Comparison of ENCODE assay signal across 25 cellular contexts in genomic region chr6:73790572-73790971, GRCh38.
DNase-seq lines count a peak whose midpoint lies in the region; FAIRE-seq and TF ChIP-seq lines count a peak whose summit lies in the region.
"Had no signal": no experiment of that assay in that cellular context is flagged by ENCODE, and none has a peak within 500 bp of the region (broad histone marks: within the 10 kb centered on the region; RNA-seq: fewer than 3 reads in every experiment).

No MANE protein-coding gene starts in this region.

- no peaks in the 10 kb centered on the region for H3K9me3 Mint-ChIP-seq in neural progenitor cell
- H3K9me3 Mint-ChIP-seq: CD4-positive, CD25-positive, alpha-beta regulatory T cell; IgD-negative memory B cell had no signal

- no peak overlapping the region for H2BK5ac ChIP-seq in H1 (ENCODE audit: low read depth, low read length)

- H4K20me1 ChIP-seq in H1 (replicated peaks in 1 of 2; ENCODE audit: control insufficient read depth in 1 of 2, insufficient read depth in 2 of 2, low read length in 2 of 2), result no peaks in the 10 kb centered on the region
- H4K20me1 ChIP-seq in neural progenitor cell (ENCODE audit: low read depth), result no peaks in the 10 kb centered on the region

- no peaks in the 10 kb centered on the region for H3K36me3 ChIP-seq in HAP-1 (replicated peaks)
- H3K36me3 ChIP-seq in H1 (ENCODE audit: control insufficient read depth in 2 of 4, insufficient read depth in 4 of 4, low read length in 3 of 4), result no peaks in the 10 kb centered on the region; a peak in 1 of 8 replicates
- H3K36me3 ChIP-seq in neural progenitor cell, result no peaks in the 10 kb centered on the region
- H3K36me3 ChIP-seq in SJCRH30, result no peaks in the 10 kb centered on the region
- no peaks in the 10 kb centered on the region for H3K36me3 ChIP-seq in brain microvascular endothelial cell (replicated peaks)
- H3K36me3 ChIP-seq: BE2C had no signal

- H2BK15ac ChIP-seq in H1 (ENCODE audit: low read length), result no peak overlapping the region

- H3K4me3 ChIP-seq in HAP-1 (no peak overlapping the region), H1 (ENCODE audit: extremely low read depth in 1 of 4, insufficient read depth in 2 of 4, low read depth in 3 of 4, low read length in 4 of 4) (no peak overlapping the region), neural progenitor cell (no peak overlapping the region), SJCRH30 (no peak overlapping the region), brain microvascular endothelial cell (ENCODE audit: low read depth, low read length) (no peak overlapping the region)

- H3K27ac ChIP-seq in H1 (ENCODE audit: low read depth, low read length), result no peak overlapping the region
- H3K27ac ChIP-seq in neural progenitor cell, result peak overlapping the region; percentile 45
- H3K27ac ChIP-seq in SJCRH30, result no peak overlapping the region
- no peak overlapping the region for H3K27ac ChIP-seq in brain microvascular endothelial cell

- no peak overlapping the region for H4K8ac ChIP-seq in H1 (ENCODE audit: extremely low read depth, insufficient read depth, low read length)

- no peak overlapping the region for H3K4ac ChIP-seq in H1 (replicated peaks; ENCODE audit: insufficient read length, low read depth, low read length)

- no peak overlapping the region for H2BK12ac ChIP-seq in H1 (ENCODE audit: low read depth, low read length)

- H3F3A ChIP-seq in neural progenitor cell (ENCODE audit: low read depth), result peaks cover 9% of the 10 kb centered on the region

- POLR2A ChIA-PET in H1 (lab: Charles Lee; ENCODE audit: partially characterized antibody), result no interaction called here

- H3K36me3 Mint-ChIP-seq in neural progenitor cell, result no peaks in the 10 kb centered on the region
- H3K36me3 Mint-ChIP-seq: CD4-positive, CD25-positive, alpha-beta regulatory T cell; CD8-positive, alpha-beta memory T cell; IgD-negative memory B cell had no signal

- no peak for TF ChIP-seq CTCF in H1 (IDR thresholded peaks at IDR 0.05; ENCODE audit: control extremely low read depth in 1 of 3, insufficient read depth in 1 of 3, low read depth in 1 of 3, low read length in 3 of 3)
- no peak for TF ChIP-seq CTCF in neural progenitor cell (IDR thresholded peaks at IDR 0.05)
- no peak for TF ChIP-seq CTCF in brain microvascular endothelial cell (IDR thresholded peaks at IDR 0.05; ENCODE audit: low read depth, low read length, missing control alignments)

- no peak overlapping the region for H3K56ac ChIP-seq in H1 (replicated peaks; ENCODE audit: insufficient read length, low read depth, low read length)

- TF ChIP-seq RAD21 in H1 (IDR thresholded peaks at IDR 0.05 in 1 of 2, conservative IDR thresholded peaks at IDR 0.05 in 1 of 2; ENCODE audit: low read depth in 2 of 2, low read length in 2 of 2), result no peak

- no peaks in the 10 kb centered on the region for H3K79me2 ChIP-seq in H1 (ENCODE audit: control insufficient read depth in 1 of 2, insufficient read depth in 2 of 2, low read length in 2 of 2)
- H3K79me2 ChIP-seq in neural progenitor cell (ENCODE audit: low read depth), result no peaks in the 10 kb centered on the region

- no peaks in the 10 kb centered on the region for H3K9me3 ChIP-seq in HAP-1
- no peaks in the 10 kb centered on the region for H3K9me3 ChIP-seq in H1 (ENCODE audit: insufficient read depth in 2 of 2, low read depth in 1 of 2, low read length in 1 of 2)
- H3K9me3 ChIP-seq in neural progenitor cell (ENCODE audit: low read depth), result no peaks in the 10 kb centered on the region
- no peaks in the 10 kb centered on the region for H3K9me3 ChIP-seq in SJCRH30 (replicated peaks)
- H3K9me3 ChIP-seq: BE2C had no signal

- H2AK5ac ChIP-seq in H1 (ENCODE audit: low read depth, low read length), result no peak overlapping the region

- H3K14ac ChIP-seq in H1 (ENCODE audit: insufficient read length), result no peak overlapping the region

- H2BK120ac ChIP-seq in H1 (replicated peaks; ENCODE audit: low read depth, low read length), result no peak overlapping the region

- H3K27ac Mint-ChIP-seq in neural progenitor cell, result peak overlapping the region; percentile 82
- H3K27ac Mint-ChIP-seq: CD4-positive, CD25-positive, alpha-beta regulatory T cell; CD8-positive, alpha-beta memory T cell; IgD-negative memory B cell had no signal

- no peak overlapping the region for H4K91ac ChIP-seq in H1 (replicated peaks; ENCODE audit: insufficient read length, low read length)

- H3K4me2 ChIP-seq in H1 (ENCODE audit: insufficient read depth in 1 of 2, low read depth in 2 of 2, low read length in 2 of 2) (no peak overlapping the region), neural progenitor cell (peak overlapping the region; percentile 59)

- H3K4me3 Mint-ChIP-seq in neural progenitor cell, result no peak overlapping the region
- H3K4me3 Mint-ChIP-seq: CD4-positive, CD25-positive, alpha-beta regulatory T cell; CD8-positive, alpha-beta memory T cell had no signal

- H3K4me1 ChIP-seq in HAP-1 (peaks cover 9% of the 10 kb centered on the region), H1 (replicated peaks in 1 of 4; ENCODE audit: control insufficient read depth in 3 of 4, insufficient read depth in 4 of 4, low read length in 3 of 4) (no peaks in the 10 kb centered on the region), neural progenitor cell (peaks cover 24% of the 10 kb centered on the region), SJCRH30 (no peaks in the 10 kb centered on the region)
- H3K4me1 ChIP-seq: BE2C had no signal

- no peak overlapping the region for H3K18ac ChIP-seq in H1 (ENCODE audit: extremely low read depth, low read length)

- H3K27me3 ChIP-seq in HAP-1 (ENCODE audit: low read depth), result no peaks in the 10 kb centered on the region
- no peaks in the 10 kb centered on the region for H3K27me3 ChIP-seq in H1 (replicated peaks in 1 of 4; ENCODE audit: control insufficient read depth in 3 of 4, extremely low read depth in 1 of 4, insufficient read depth in 3 of 4, low read length in 3 of 4)
- H3K27me3 ChIP-seq in neural progenitor cell, result no peaks in the 10 kb centered on the region
- H3K27me3 ChIP-seq in SJCRH30, result no peaks in the 10 kb centered on the region
- no peaks in the 10 kb centered on the region for H3K27me3 ChIP-seq in brain microvascular endothelial cell (replicated peaks)
- H3K27me3 ChIP-seq: BE2C had no signal

- in situ Hi-C loops in HAP-1 (cut with MboI; ENCODE audit: low sequenced_read_pairs) (no loop called here), brain microvascular endothelial cell (cut with HindIII; ENCODE audit: low pct_ligation_motif_present, low sequenced_read_pairs) (no loop called here)

- CTCF ChIA-PET in H1 (lab: Charles Lee; ENCODE audit: partially characterized antibody), result interaction anchor here (1.0 to 1.5 kb wide), 3 partner anchors 10 to 43 kb away, joined by 3 to 4 read pairs (median 3); no protein-coding TSS in a partner anchor

- H2BK20ac ChIP-seq in H1 (ENCODE audit: low read length), result no peak overlapping the region

- peaks cover 16% of the 10 kb centered on the region for H3K4me1 Mint-ChIP-seq in neural progenitor cell
- H3K4me1 Mint-ChIP-seq: CD4-positive, CD25-positive, alpha-beta regulatory T cell; CD8-positive, alpha-beta memory T cell had no signal

- FAIRE-seq in H1 (lab: Jason Lieb, UNC), result peak; percentile 45
- FAIRE-seq: A204.1, G401.6, GM12892, GM18507, HepG2 had no signal

- TF ChIP-seq EP300 in H1 (IDR thresholded peaks at IDR 0.05; ENCODE audit: borderline replicate concordance in 1 of 2, low read depth in 2 of 2, low read length in 2 of 2), result no peak

- no peak overlapping the region for H3K9ac ChIP-seq in H1 (replicated peaks in 1 of 4; ENCODE audit: extremely low read depth in 1 of 4, low read depth in 3 of 4, low read length in 3 of 4)
- H3K9ac ChIP-seq in neural progenitor cell, result no peak overlapping the region

- H3K27me3 Mint-ChIP-seq in neural progenitor cell (ENCODE audit: insufficient read depth, low read depth), result no peaks in the 10 kb centered on the region
- H3K27me3 Mint-ChIP-seq: CD4-positive, CD25-positive, alpha-beta regulatory T cell had no signal

- H3K23me2 ChIP-seq in H1 (ENCODE audit: low read depth, low read length), result no peaks in the 10 kb centered on the region

- H2AFZ ChIP-seq in H1 (ENCODE audit: low read length) (no peak overlapping the region), neural progenitor cell (replicated peaks) (peak overlapping the region; percentile 48)

- no peaks in the 10 kb centered on the region for H3K79me1 ChIP-seq in H1 (ENCODE audit: low read depth, low read length)

- peak; percentile 50 to 55 for DNase-seq in HAP-1 (ENCODE audit: low spot score in 2 of 2)
- DNase-seq in H1 (ENCODE audit: low read depth in 1 of 2, low spot score in 2 of 2), result no peak
- peak; percentile 70 for DNase-seq in neural progenitor cell (ENCODE audit: low spot score)
- no peak for DNase-seq in SJCRH30
- DNase-seq in SKM-1 treated with dmso at 0.1 percent for 144 hours (lab: John Stamatoyannopoulos, UW; ENCODE audit: unreplicated experiment), result no peak
- no peak for DNase-seq in brain microvascular endothelial cell
- DNase-seq: ACHN; BE2C; C1 segment of cervical spinal cord; CD4-positive, CD25-positive, alpha-beta regulatory T cell; CD8-positive, alpha-beta memory T cell; COR-L47; DMS 273 treated with DMSO at 0.1 percent for 48 hours; DMS53; DND-41; EL; GOT3; HCEC 1CT; KBM-7 had no signal

- H3K23ac ChIP-seq in H1 (ENCODE audit: insufficient read length), result no peak overlapping the region

- H4K5ac ChIP-seq in H1 (ENCODE audit: insufficient read length, low read depth, low read length), result no peak overlapping the region

- TF ChIP-seq POLR2A in H1 (IDR thresholded peaks at IDR 0.05; ENCODE audit: control extremely low read depth in 1 of 2, low read depth in 2 of 2, low read length in 2 of 2), result no peak

TF ChIP-seq in H1, 55 proteins besides CTCF, POLR2A, EP300 and RAD21:
- TF ChIP-seq ATF2 (IDR thresholded peaks at IDR 0.05; ENCODE audit: low read length) (no peak), CREB1 (IDR thresholded peaks at IDR 0.05) (no peak), SIRT6 (IDR thresholded peaks at IDR 0.05; ENCODE audit: low read length) (no peak), ASH2L (IDR thresholded peaks at IDR 0.05; ENCODE audit: low read length) (no peak), KDM4A (IDR thresholded peaks at IDR 0.05; ENCODE audit: low read depth, low read length, severe bottlenecking) (no peak)

Comparison
In these comparisons a context has a peak if more than half of its experiments do, and no peak if none do; other contexts are left out.
1. DNase-seq: peak in HAP-1 (2 of 2) and neural progenitor cell (single experiment); none in H1 (0 of 2), SJCRH30 (0 of 2), SKM-1 treated with dmso at 0.1 percent for 144 hours (single experiment) and brain microvascular endothelial cell (single experiment).